Comparison of ENCODE assay signal across 1 cellular context in genomic region chr1:16076003-16076870, GRCh38.
A peak's percentile ranks its signal among the peaks of the same experiment; 100 is the strongest.
TF ChIP-seq lines count a peak whose summit lies in the region.

No MANE protein-coding gene starts in this region.

TF ChIP-seq in K562, 482 proteins besides CTCF, POLR2A, EP300 and RAD21 (continued from another document):
- TF ChIP-seq ZFP91 (CRISPR knock-in tag; IDR thresholded peaks at IDR 0.05) (no peak), HIVEP1 (CRISPR knock-in tag; IDR thresholded peaks at IDR 0.05) (no peak), MEIS2 (IDR thresholded peaks at IDR 0.05; ENCODE audit: partially characterized antibody) (peak; percentile 65), ZBTB12 (CRISPR knock-in tag; IDR thresholded peaks at IDR 0.05) (peak; percentile 74), NCOA1 (IDR thresholded peaks at IDR 0.05; ENCODE audit: low read depth) (peak; percentile 86), RUNX1 (IDR thresholded peaks at IDR 0.05; ENCODE audit: low read depth) (no peak), ZSCAN32 (CRISPR knock-in tag; IDR thresholded peaks at IDR 0.05) (no peak), CCNT2 (IDR thresholded peaks at IDR 0.05; ENCODE audit: borderline replicate concordance, extremely low read depth, insufficient read length, low read depth, low read length) (no peak), NR2C2 (CRISPR knock-in tag; IDR thresholded peaks at IDR 0.05) (no peak), NR2C2 (tag; IDR thresholded peaks at IDR 0.05) (no peak), ATF1 (CRISPR knock-in tag; IDR thresholded peaks at IDR 0.05) (peak; percentile 49; the same call in 1 of the 2 replicates), ATF1 (tag; IDR thresholded peaks at IDR 0.05) (peak; percentile 96), AFF4 (CRISPR knock-in tag; IDR thresholded peaks at IDR 0.05) (no peak), HMGXB4 (CRISPR knock-in tag; IDR thresholded peaks at IDR 0.05) (no peak), HDGF (IDR thresholded peaks at IDR 0.05) (no peak), GATAD2A (IDR thresholded peaks at IDR 0.05) (no peak), NR2C1 (IDR thresholded peaks at IDR 0.05) (no peak), NR2C1 (tag; IDR thresholded peaks at IDR 0.05) (no peak), TEAD1 (CRISPR knock-in tag; IDR thresholded peaks at IDR 0.05) (peak in 1 of 2 experiments; percentile 57; a peak in 1 of 4 replicates), FIP1L1 (IDR thresholded peaks at IDR 0.05; ENCODE audit: low read depth, low read length, poor library complexity, severe bottlenecking) (no peak), HCFC1 (IDR thresholded peaks at IDR 0.05; ENCODE audit: low read depth, low read length) (no peak), ZZZ3 (IDR thresholded peaks at IDR 0.05) (no peak), WHSC1 (IDR thresholded peaks at IDR 0.05; ENCODE audit: low read length) (no peak), NRF1 (conservative IDR thresholded peaks at IDR 0.05 in 1 of 2, IDR thresholded peaks at IDR 0.05 in 1 of 2) (peak; percentile 30 to 42; a peak in 1 of 4 replicates), PHF20 (IDR thresholded peaks at IDR 0.05; ENCODE audit: partially characterized antibody) (no peak), FOXP4 (CRISPR knock-in tag; IDR thresholded peaks at IDR 0.05; ENCODE audit: borderline replicate concordance) (0 out of 2 replicates have a peak, but pooled peaks have one; percentile 52), E2F4 (CRISPR knock-in tag; IDR thresholded peaks at IDR 0.05; ENCODE audit: low read depth) (no peak), ZNF124 (CRISPR knock-in tag; IDR thresholded peaks at IDR 0.05) (no peak), RCOR1 (IDR thresholded peaks at IDR 0.05; ENCODE audit: borderline replicate concordance in 1 of 2, low read depth in 2 of 2, low read length in 2 of 2) (peak in 1 of 2 experiments; percentile 75; a peak in 2 of 4 replicates), SAFB2 (IDR thresholded peaks at IDR 0.05; ENCODE audit: borderline replicate concordance, low read depth, low read length, severe bottlenecking) (no peak), KDM2B (CRISPR knock-in tag; IDR thresholded peaks at IDR 0.05) (no peak), FOXA3 (CRISPR knock-in tag; conservative IDR thresholded peaks at IDR 0.05 in 1 of 2, IDR thresholded peaks at IDR 0.05 in 1 of 2) (no peak; a peak in 1 of 4 replicates), ZBTB43 (CRISPR knock-in tag; IDR thresholded peaks at IDR 0.05) (no peak), POLR3G (IDR thresholded peaks at IDR 0.05; ENCODE audit: extremely low read depth, insufficient read length, insufficient replicate concordance) (no peak), TCF3 (CRISPR knock-in tag; IDR thresholded peaks at IDR 0.05) (no peak), MCM3 (IDR thresholded peaks at IDR 0.05) (no peak)
